In genomic region chr14:67618617-67619063, GRCh38 we compare ENCODE assay signal across 8 cellular contexts. TPM values are rescaled to one million over a fixed set of nuclear protein-coding genes. Genes with fewer than 3 reads are reported as not detected.
DNase-seq lines count a peak whose midpoint lies in the region; ATAC-seq and FAIRE-seq lines count a peak whose summit lies in the region.

No MANE protein-coding gene starts in this region.

- peak; percentile 43 for DNase-seq in DMS53 treated with DMSO at 0.1 percent for 48 hours (lab: John Stamatoyannopoulos, UW; ENCODE audit: unreplicated experiment)
- DNase-seq in NCI-H524 treated with DMSO at 0.1 percent for 48 hours (lab: John Stamatoyannopoulos, UW), result peak; percentile 43
- peak; percentile 25 to 33 for DNase-seq in activated T-cell treated with anti-CD3 and anti-CD28 coated beads, Interleukin-2, amount 50 U/mL, for 48 hours
- peak; percentile 46 to 53 for DNase-seq in frontal cortex (ENCODE audit: low spot score in 2 of 2)
- peak; percentile 39 to 79 for DNase-seq in trophoblast cell

- H3K4me1 ChIP-seq in trophoblast cell (ENCODE audit: control insufficient read depth in 1 of 2, insufficient read depth in 2 of 2, low read length in 2 of 2), result peaks cover 4 to 6% of the 10 kb centered on the region in 2 experiments

- no peak overlapping the region for H2BK5ac ChIP-seq in trophoblast cell (ENCODE audit: low read depth, low read length, poor library complexity)

- no peaks in the 10 kb centered on the region for H3K36me3 ChIP-seq in trophoblast cell (ENCODE audit: control insufficient read depth in 1 of 2, insufficient read depth in 2 of 2, low read length in 2 of 2)

- no peaks in the 10 kb centered on the region for H3K9me3 ChIP-seq in trophoblast cell (ENCODE audit: insufficient read depth, low read depth, low read length)

- no peak overlapping the region for H3K14ac ChIP-seq in trophoblast cell (ENCODE audit: low read length)

- no peak overlapping the region for H3K23ac ChIP-seq in trophoblast cell (ENCODE audit: low read length)

- H3K79me2 ChIP-seq in trophoblast cell (ENCODE audit: control insufficient read depth, insufficient read depth, low read length, poor library complexity), result peaks cover 3% of the 10 kb centered on the region

- H3K18ac ChIP-seq in trophoblast cell (ENCODE audit: low read length), result no peak overlapping the region

- H3K4ac ChIP-seq in trophoblast cell (ENCODE audit: low read depth, low read length), result no peak overlapping the region

- peaks cover 3% of the 10 kb centered on the region for H3K79me1 ChIP-seq in trophoblast cell (ENCODE audit: low read length)

- no peak overlapping the region for H4K8ac ChIP-seq in trophoblast cell (ENCODE audit: low read depth, low read length)

- no peak overlapping the region for H2BK12ac ChIP-seq in trophoblast cell (ENCODE audit: low read length)

- H3K9ac ChIP-seq in trophoblast cell (ENCODE audit: low read length), result no peak overlapping the region

- no peak overlapping the region for H2BK120ac ChIP-seq in trophoblast cell (ENCODE audit: insufficient read depth, low read length, poor library complexity)

- no peak overlapping the region for H3K27ac ChIP-seq in trophoblast cell (ENCODE audit: low read depth, low read length)

- FAIRE-seq in frontal cortex (lab: Jason Lieb, UNC), result no peak

- no peak overlapping the region for H4K91ac ChIP-seq in trophoblast cell (ENCODE audit: low read depth, low read length)

- H3K27me3 ChIP-seq in trophoblast cell (ENCODE audit: insufficient read depth, low read length), result no peaks in the 10 kb centered on the region

- no peak overlapping the region for H4K12ac ChIP-seq in trophoblast cell (ENCODE audit: low read depth, low read length)

- H3K4me3 ChIP-seq in trophoblast cell (ENCODE audit: low read depth, low read length), result no peak overlapping the region

- H2AK5ac ChIP-seq in trophoblast cell (ENCODE audit: low read length), result no peak overlapping the region

- ATAC-seq in HG03135 (IDR thresholded peaks at IDR 0.05; ENCODE audit: unreplicated experiment), result peak; percentile 51
- no peak for ATAC-seq in GM21390 (IDR thresholded peaks at IDR 0.05; ENCODE audit: unreplicated experiment)
- no peak for ATAC-seq in HG03521 (IDR thresholded peaks at IDR 0.05; ENCODE audit: unreplicated experiment)

- H2AFZ ChIP-seq in trophoblast cell (ENCODE audit: insufficient read depth, low read length, poor library complexity), result no peak overlapping the region

- no peak overlapping the region for H3K4me2 ChIP-seq in trophoblast cell (ENCODE audit: low read length)

RNA-seq across cellular contexts. Expression of gene ARG2, which starts 1.1 kb away (rescaled TPM):
- total RNA-seq in frontal cortex, result 59.1 TPM
- polyA plus RNA-seq in trophoblast cell (2013), result 23.7 and 24.7 TPM in 2 replicates

RNA-seq across cellular contexts. Expression of gene PIGH, which starts 18.6 kb away (rescaled TPM):
- total RNA-seq in frontal cortex, result 29.8 TPM
- polyA plus RNA-seq in trophoblast cell (2013), result 12.0 and 12.8 TPM in 2 replicates

RNA-seq across cellular contexts. Expression of gene VTI1B, which starts 55.8 kb away (rescaled TPM):
- total RNA-seq in frontal cortex, result 40.4 TPM
- polyA plus RNA-seq in trophoblast cell (2013), result 67.8 and 70.6 TPM in 2 replicates
